In genomic region chr4:4492161-4492847, GRCh38 we compare ENCODE assay signal across 9 cellular contexts. TPM values are rescaled to one million over a fixed set of nuclear protein-coding genes. Genes with fewer than 3 reads are reported as not detected.
DNase-seq lines count a peak whose midpoint lies in the region; ATAC-seq and TF ChIP-seq lines count a peak whose summit lies in the region.
"Had no signal": no experiment of that assay in that cellular context is flagged by ENCODE, and none has a peak within 500 bp of the region (broad histone marks: within the 10 kb centered on the region; RNA-seq: fewer than 3 reads in every experiment).

No MANE protein-coding gene starts in this region.

- intact Hi-C loops in activated CD4-positive, alpha-beta T cell treated with anti-CD3 and anti-CD28 coated beads, Interleukin-2, amount 10 ng/mL, durations not matched to agents 24 days and 14 days (cut with micrococcal nuclease) = loop anchor here (5.0 kb wide), 1 partner anchor 50 kb away; the partner anchor contains the start of gene STX18
- intact Hi-C loops in head of caudate nucleus (cut with DNase I) = no loop called here

- H3K27ac Mint-ChIP-seq in activated CD4-positive, alpha-beta T cell treated with anti-CD3 and anti-CD28 coated beads, Interleukin-2, amount 10 ng/mL, durations not matched to agents 24 days and 14 days = no peak overlapping the region
- no peak overlapping the region for H3K27ac Mint-ChIP-seq in activated CD4-positive, alpha-beta memory T cell treated with anti-CD3 and anti-CD28 coated beads, Interleukin-2, amount 10 ng/mL, durations not matched to agents 7 days and 5 days
- H3K27ac Mint-ChIP-seq in stimulated activated memory B cell treated with anti-CD40 and anti-IgM and Interleukin-4, amounts not matched to agents 10 μg/mL and 1 μg/mL and 100 μg/mL, for 72 hours = peak overlapping the region; percentile 77
- H3K27ac Mint-ChIP-seq in nephron progenitor cell = no peak overlapping the region

- H3K27me3 ChIP-seq in upper lobe of left lung = no peaks in the 10 kb centered on the region

- H3K27me3 Mint-ChIP-seq in activated CD4-positive, alpha-beta T cell treated with anti-CD3 and anti-CD28 coated beads, Interleukin-2, amount 10 ng/mL, durations not matched to agents 24 days and 14 days = no peaks in the 10 kb centered on the region
- no peaks in the 10 kb centered on the region for H3K27me3 Mint-ChIP-seq in activated CD4-positive, alpha-beta memory T cell treated with anti-CD3 and anti-CD28 coated beads, Interleukin-2, amount 10 ng/mL, durations not matched to agents 7 days and 5 days
- no peaks in the 10 kb centered on the region for H3K27me3 Mint-ChIP-seq in stimulated activated memory B cell treated with anti-CD40 and anti-IgM and Interleukin-4, amounts not matched to agents 10 μg/mL and 1 μg/mL and 100 μg/mL, for 72 hours
- peaks cover 4% of the 10 kb centered on the region for H3K27me3 Mint-ChIP-seq in nephron progenitor cell (ENCODE audit: low read depth, poor library complexity)

- no peaks in the 10 kb centered on the region for H3K9me3 ChIP-seq in upper lobe of left lung

- CTCF ChIA-PET in activated CD4-positive, alpha-beta memory T cell treated with anti-CD3 and anti-CD28 coated beads, Interleukin-2, amount 10 ng/mL, durations not matched to agents 7 days and 5 days (lab: Charles Lee) = no interaction called here

- no peaks in the 10 kb centered on the region for H3K9me3 Mint-ChIP-seq in activated CD4-positive, alpha-beta T cell treated with anti-CD3 and anti-CD28 coated beads, Interleukin-2, amount 10 ng/mL, durations not matched to agents 24 days and 14 days
- no peaks in the 10 kb centered on the region for H3K9me3 Mint-ChIP-seq in activated CD4-positive, alpha-beta memory T cell treated with anti-CD3 and anti-CD28 coated beads, Interleukin-2, amount 10 ng/mL, durations not matched to agents 7 days and 5 days
- no peaks in the 10 kb centered on the region for H3K9me3 Mint-ChIP-seq in stimulated activated memory B cell treated with anti-CD40 and anti-IgM and Interleukin-4, amounts not matched to agents 10 μg/mL and 1 μg/mL and 100 μg/mL, for 72 hours
- no peaks in the 10 kb centered on the region for H3K9me3 Mint-ChIP-seq in nephron progenitor cell

- 34 to 48% methylated on average over 6 of the region's 6 CpGs for WGBS in upper lobe of left lung, 2 donors

- H3K4me1 Mint-ChIP-seq in activated CD4-positive, alpha-beta T cell treated with anti-CD3 and anti-CD28 coated beads, Interleukin-2, amount 10 ng/mL, durations not matched to agents 24 days and 14 days = peaks cover 4% of the 10 kb centered on the region
- peaks cover 9% of the 10 kb centered on the region for H3K4me1 Mint-ChIP-seq in activated CD4-positive, alpha-beta memory T cell treated with anti-CD3 and anti-CD28 coated beads, Interleukin-2, amount 10 ng/mL, durations not matched to agents 7 days and 5 days
- H3K4me1 Mint-ChIP-seq in stimulated activated memory B cell treated with anti-CD40 and anti-IgM and Interleukin-4, amounts not matched to agents 10 μg/mL and 1 μg/mL and 100 μg/mL, for 72 hours = peaks cover 12% of the 10 kb centered on the region
- H3K4me1 Mint-ChIP-seq in nephron progenitor cell = peaks cover 10% of the 10 kb centered on the region

- no peak for TF ChIP-seq POLR2A in upper lobe of left lung (IDR thresholded peaks at IDR 0.05)

- H3K36me3 ChIP-seq in upper lobe of left lung = no peaks in the 10 kb centered on the region

- POLR2A ChIA-PET in activated CD4-positive, alpha-beta memory T cell treated with anti-CD3 and anti-CD28 coated beads, Interleukin-2, amount 10 ng/mL, durations not matched to agents 7 days and 5 days (lab: Charles Lee) = interaction anchor here (0.7 kb wide), 2 partner anchors 15 to 50 kb away, joined by 4 read pairs; partner anchors contain the start of gene STX18

- peak overlapping the region in 1 of 4 donors; percentile 6 for H3K27ac ChIP-seq in upper lobe of left lung
- H3K27ac ChIP-seq: C4-2B had no signal

- no peak for DNase-seq in activated CD4-positive, alpha-beta T cell treated with anti-CD3 and anti-CD28 coated beads, Interleukin-2, amount 10 ng/mL, durations not matched to agents 24 days and 14 days
- no peak for DNase-seq in activated CD4-positive, alpha-beta T cell treated with anti-CD3 and anti-CD28 coated beads, Interleukin-2, amount 50 U/mL, for 4 hours
- DNase-seq in activated CD4-positive, alpha-beta memory T cell treated with anti-CD3 and anti-CD28 coated beads, Interleukin-2, amount 10 ng/mL, durations not matched to agents 7 days and 5 days = no peak
- no peak for DNase-seq in nephron progenitor cell
- no peak for DNase-seq in upper lobe of left lung
- DNase-seq in head of caudate nucleus = no peak

- TF ChIP-seq CTCF in nephron progenitor cell (IDR thresholded peaks at IDR 0.05) (no peak), upper lobe of left lung (IDR thresholded peaks at IDR 0.05) (no peak)

- peak; percentile 67 for ATAC-seq in HG02973 (IDR thresholded peaks at IDR 0.05; ENCODE audit: unreplicated experiment)
- ATAC-seq in stimulated activated memory B cell treated with anti-CD40 and anti-IgM and Interleukin-4, amounts not matched to agents 10 μg/mL and 1 μg/mL and 100 μg/mL, for 72 hours = peak; percentile 70
- ATAC-seq in upper lobe of left lung (ENCODE audit: low FRiP score in 2 of 2) = no peak

- H3K4me3 ChIP-seq in upper lobe of left lung = peak overlapping the region in 2 of 4 donors; percentile 9 to 28

- peak overlapping the region; percentile 47 for H3K4me3 Mint-ChIP-seq in activated CD4-positive, alpha-beta T cell treated with anti-CD3 and anti-CD28 coated beads, Interleukin-2, amount 10 ng/mL, durations not matched to agents 24 days and 14 days
- peak overlapping the region; percentile 55 for H3K4me3 Mint-ChIP-seq in activated CD4-positive, alpha-beta memory T cell treated with anti-CD3 and anti-CD28 coated beads, Interleukin-2, amount 10 ng/mL, durations not matched to agents 7 days and 5 days
- H3K4me3 Mint-ChIP-seq in stimulated activated memory B cell treated with anti-CD40 and anti-IgM and Interleukin-4, amounts not matched to agents 10 μg/mL and 1 μg/mL and 100 μg/mL, for 72 hours = peak overlapping the region; percentile 82
- H3K4me3 Mint-ChIP-seq in nephron progenitor cell = no peak overlapping the region

- peaks cover 5 to 8% (median 7%) of the 10 kb centered on the region in 4 donors for H3K4me1 ChIP-seq in upper lobe of left lung

- H3K36me3 Mint-ChIP-seq in activated CD4-positive, alpha-beta T cell treated with anti-CD3 and anti-CD28 coated beads, Interleukin-2, amount 10 ng/mL, durations not matched to agents 24 days and 14 days (ENCODE audit: low read depth) = no peaks in the 10 kb centered on the region
- H3K36me3 Mint-ChIP-seq in activated CD4-positive, alpha-beta memory T cell treated with anti-CD3 and anti-CD28 coated beads, Interleukin-2, amount 10 ng/mL, durations not matched to agents 7 days and 5 days (ENCODE audit: low read depth) = no peaks in the 10 kb centered on the region
- H3K36me3 Mint-ChIP-seq in stimulated activated memory B cell treated with anti-CD40 and anti-IgM and Interleukin-4, amounts not matched to agents 10 μg/mL and 1 μg/mL and 100 μg/mL, for 72 hours = no peaks in the 10 kb centered on the region
- H3K36me3 Mint-ChIP-seq in nephron progenitor cell (ENCODE audit: low read depth) = no peaks in the 10 kb centered on the region

- TF ChIP-seq EP300 in upper lobe of left lung (IDR thresholded peaks at IDR 0.05) = no peak

RNA-seq across cellular contexts. Expression of gene STX18, which starts 49.5 kb away (rescaled TPM):
- total RNA-seq in activated CD4-positive, alpha-beta T cell treated with anti-CD3 and anti-CD28 coated beads, Interleukin-2, amount 10 ng/mL, durations not matched to agents 24 days and 14 days = 28.7 and 35.6 TPM in 2 replicates
- 10 to 100 TPM; 22.8 to 26.5 TPM for total RNA-seq in activated CD4-positive, alpha-beta memory T cell treated with anti-CD3 and anti-CD28 coated beads, Interleukin-2, amount 10 ng/mL, durations not matched to agents 7 days and 5 days
- total RNA-seq in upper lobe of left lung = 10 to 100 TPM; 23.7 to 48.1 (median 29.2) TPM

Comparison
In these comparisons a context has a peak if more than half of its experiments do, and no peak if none do; other contexts are left out.
1. ATAC-seq: peak in HG02973 (single experiment) and stimulated activated memory B cell treated with anti-CD40 and anti-IgM and Interleukin-4, amounts not matched to agents 10 μg/mL and 1 μg/mL and 100 μg/mL, for 72 hours (single experiment); none in upper lobe of left lung (0 of 2).